15 cellular contexts compared by ENCODE assay signal in genomic region chr2:86234573-86235131, GRCh38. TPM values are rescaled to one million over a fixed set of nuclear protein-coding genes. Genes with fewer than 3 reads are reported as not detected.
DNase-seq lines count a peak whose midpoint lies in the region; ATAC-seq and TF ChIP-seq lines count a peak whose summit lies in the region.
"Had no signal": no experiment of that assay in that cellular context is flagged by ENCODE, and none has a peak within 500 bp of the region (broad histone marks: within the 10 kb centered on the region; RNA-seq: fewer than 3 reads in every experiment).

No MANE protein-coding gene starts in this region.

- H3K9me3 Mint-ChIP-seq in stimulated activated naive B cell treated with anti-CD40 and anti-IgM and Interleukin-4, amounts not matched to agents 10 μg/mL and 1 μg/mL and 100 μg/mL, for 72 hours: no peaks in the 10 kb centered on the region
- no peaks in the 10 kb centered on the region for H3K9me3 Mint-ChIP-seq in endothelial cell (ENCODE audit: unreplicated experiment)

- peaks cover 6% of the 10 kb centered on the region for H3K4me1 Mint-ChIP-seq in T-helper 17 cell
- H3K4me1 Mint-ChIP-seq in stimulated activated naive B cell treated with anti-CD40 and anti-IgM and Interleukin-4, amounts not matched to agents 10 μg/mL and 1 μg/mL and 100 μg/mL, for 72 hours: peaks cover 13 to 34% of the 10 kb centered on the region in 2 donors
- peaks cover 20% of the 10 kb centered on the region for H3K4me1 Mint-ChIP-seq in endothelial cell (ENCODE audit: unreplicated experiment)

- intact Hi-C loops in left ventricle myocardium superior (cut with micrococcal nuclease): no loop called here

- H3K27ac Mint-ChIP-seq in T-helper 17 cell: peak overlapping the region; percentile 43
- H3K27ac Mint-ChIP-seq in stimulated activated naive B cell treated with anti-CD40 and anti-IgM and Interleukin-4, amounts not matched to agents 10 μg/mL and 1 μg/mL and 100 μg/mL, for 72 hours: peak overlapping the region; percentile 49
- H3K27ac Mint-ChIP-seq in endothelial cell (ENCODE audit: unreplicated experiment): no peak overlapping the region
- H3K27ac Mint-ChIP-seq: CD8-positive, alpha-beta memory T cell had no signal

- peaks cover 12% of the 10 kb centered on the region for H3K27me3 Mint-ChIP-seq in T-helper 17 cell
- peaks cover 4 to 5% of the 10 kb centered on the region in 2 donors for H3K27me3 Mint-ChIP-seq in stimulated activated naive B cell treated with anti-CD40 and anti-IgM and Interleukin-4, amounts not matched to agents 10 μg/mL and 1 μg/mL and 100 μg/mL, for 72 hours
- peaks cover 5% of the 10 kb centered on the region for H3K27me3 Mint-ChIP-seq in endothelial cell (ENCODE audit: unreplicated experiment)

- H3K9me3 ChIP-seq in T-helper 17 cell (ENCODE audit: control insufficient read depth, low read length, poor library complexity, severe bottlenecking): no peaks in the 10 kb centered on the region

- no peak for TF ChIP-seq CTCF in endothelial cell (IDR thresholded peaks at IDR 0.05; ENCODE audit: unreplicated experiment)

- ATAC-seq in T-helper 17 cell (no peak), left ventricle myocardium superior (peak; percentile 17)
- ATAC-seq in stimulated activated naive B cell treated with anti-CD40 and anti-IgM and Interleukin-4, amounts not matched to agents 10 μg/mL and 1 μg/mL and 100 μg/mL, for 72 hours (replicated peaks): no peak
- ATAC-seq: Panc1 had no signal

- H3K36me3 Mint-ChIP-seq in T-helper 17 cell (ENCODE audit: low read depth) (peaks cover 2% of the 10 kb centered on the region), endothelial cell (ENCODE audit: low read depth, unreplicated experiment) (no peaks in the 10 kb centered on the region)
- H3K36me3 Mint-ChIP-seq in stimulated activated naive B cell treated with anti-CD40 and anti-IgM and Interleukin-4, amounts not matched to agents 10 μg/mL and 1 μg/mL and 100 μg/mL, for 72 hours: no peaks in the 10 kb centered on the region

- DNase-seq in NCI-H446 (lab: John Stamatoyannopoulos, UW) (peak; percentile 21 to 62), T-helper 17 cell (no peak), left ventricle myocardium superior (no peak), T1000 (lab: John Stamatoyannopoulos, UW) (no peak), endothelial cell (ENCODE audit: low spot score) (no peak), NCI-H1105 (lab: John Stamatoyannopoulos, UW) (no peak)
- DNase-seq in stimulated activated naive B cell treated with anti-CD40 and anti-IgM and Interleukin-4, amounts not matched to agents 10 μg/mL and 1 μg/mL and 100 μg/mL, for 72 hours: no peak
- DNase-seq: CD8-positive, alpha-beta memory T cell; GF-D8; GOT3; NCI-H1694; NCI-H2107; NCI-H226; SHP77 had no signal

- H3K4me3 Mint-ChIP-seq in T-helper 17 cell (no peak overlapping the region), endothelial cell (ENCODE audit: unreplicated experiment) (no peak overlapping the region)
- H3K4me3 Mint-ChIP-seq in stimulated activated naive B cell treated with anti-CD40 and anti-IgM and Interleukin-4, amounts not matched to agents 10 μg/mL and 1 μg/mL and 100 μg/mL, for 72 hours: no peak overlapping the region
- H3K4me3 Mint-ChIP-seq: CD8-positive, alpha-beta memory T cell had no signal

RNA-seq across cellular contexts. Expression of gene MRPL35, which starts 35.4 kb away (rescaled TPM):
- 1 to 10 TPM; 9.0 to 9.6 TPM for total RNA-seq in T-helper 17 cell
- total RNA-seq in left ventricle myocardium superior: 101 TPM
- 30.8 TPM for total RNA-seq in endothelial cell (ENCODE audit: unreplicated experiment)

RNA-seq across cellular contexts. Expression of gene IMMT, which starts 39.4 kb away (rescaled TPM):
- total RNA-seq in T-helper 17 cell: 10 to 100 TPM; 57.8 to 61.3 TPM
- total RNA-seq in left ventricle myocardium superior: 301 TPM
- 107 TPM for total RNA-seq in endothelial cell (ENCODE audit: unreplicated experiment)

Comparison
In these comparisons a context has a peak if more than half of its experiments do, and no peak if none do; other contexts are left out.
1. DNase-seq: peak in NCI-H446 (2 of 2); none in T-helper 17 cell (0 of 3), left ventricle myocardium superior (single experiment), stimulated activated naive B cell treated with anti-CD40 and anti-IgM and Interleukin-4, amounts not matched to agents 10 μg/mL and 1 μg/mL and 100 μg/mL, for 72 hours (single experiment), T1000 (single experiment), endothelial cell (single experiment) and NCI-H1105 (single experiment).